ENCODE assay signal across 24 cellular contexts in genomic region chr14:72917420-72917819, GRCh38.
"Had no signal": no experiment of that assay in that cellular context is flagged by ENCODE, and none has a peak within 500 bp of the region (broad histone marks: within the 10 kb centered on the region; RNA-seq: fewer than 3 reads in every experiment).

No MANE protein-coding gene starts in this region.

- H3K9me3 ChIP-seq: heart right ventricle, left ventricle myocardium inferior, neutrophil, spleen, thyroid gland had no signal

- H3K4me3 Mint-ChIP-seq: activated CD4-positive, alpha-beta T cell treated with anti-CD3 and anti-CD28 coated beads, Interleukin-2, amount 10 ng/mL, durations not matched to agents 24 days and 14 days; activated CD8-positive, alpha-beta T cell treated with anti-CD3 and anti-CD28 coated beads for 36 hours; activated naive CD8-positive, alpha-beta T cell treated with anti-CD3 and anti-CD28 coated beads for 36 hours; activated T-helper 17 cell treated with anti-CD3 and anti-CD28 coated beads, Interleukin-2, amount 50 U/mL, for 72 hours; central memory CD8-positive, alpha-beta T cell; naive B cell; stimulated activated memory B cell treated with anti-CD40 and anti-IgM and Interleukin-4, amounts not matched to agents 10 μg/mL and 1 μg/mL and 100 μg/mL, for 72 hours had no signal

- H3K9ac ChIP-seq: parathyroid adenoma had no signal

- H3K36me3 ChIP-seq: brain microvascular endothelial cell, heart right ventricle, left ventricle myocardium inferior, neutrophil, spleen, thyroid gland had no signal

- H3K27ac Mint-ChIP-seq: activated CD4-positive, alpha-beta T cell treated with anti-CD3 and anti-CD28 coated beads, Interleukin-2, amount 10 ng/mL, durations not matched to agents 24 days and 14 days; activated CD8-positive, alpha-beta T cell treated with anti-CD3 and anti-CD28 coated beads for 36 hours; activated naive CD8-positive, alpha-beta T cell treated with anti-CD3 and anti-CD28 coated beads for 36 hours; activated T-helper 17 cell treated with anti-CD3 and anti-CD28 coated beads, Interleukin-2, amount 50 U/mL, for 72 hours; naive B cell; stimulated activated memory B cell treated with anti-CD40 and anti-IgM and Interleukin-4, amounts not matched to agents 10 μg/mL and 1 μg/mL and 100 μg/mL, for 72 hours had no signal

- H3K36me3 Mint-ChIP-seq: activated naive CD8-positive, alpha-beta T cell treated with anti-CD3 and anti-CD28 coated beads for 36 hours; naive B cell; stimulated activated memory B cell treated with anti-CD40 and anti-IgM and Interleukin-4, amounts not matched to agents 10 μg/mL and 1 μg/mL and 100 μg/mL, for 72 hours had no signal

- H3K27me3 Mint-ChIP-seq: stimulated activated memory B cell treated with anti-CD40 and anti-IgM and Interleukin-4, amounts not matched to agents 10 μg/mL and 1 μg/mL and 100 μg/mL, for 72 hours had no signal

- ATAC-seq: activated CD8-positive, alpha-beta T cell treated with anti-CD3 and anti-CD28 coated beads for 36 hours; activated T-helper 17 cell treated with anti-CD3 and anti-CD28 coated beads, Interleukin-2, amount 50 U/mL, for 72 hours; sciatic nerve; stimulated activated memory B cell treated with anti-CD40 and anti-IgM and Interleukin-4, amounts not matched to agents 10 μg/mL and 1 μg/mL and 100 μg/mL, for 72 hours had no signal

- H2AFZ ChIP-seq: parathyroid adenoma had no signal

- H3K4me1 ChIP-seq: heart right ventricle, left ventricle myocardium inferior, parathyroid adenoma, spleen had no signal

- H3K79me2 ChIP-seq: parathyroid adenoma had no signal

- H3K27ac ChIP-seq: brain microvascular endothelial cell, heart right ventricle, left ventricle myocardium inferior, neutrophil, parathyroid adenoma, spleen, thyroid gland had no signal

- DNase-seq: activated CD4-positive, alpha-beta T cell treated with anti-CD3 and anti-CD28 coated beads, Interleukin-2, amount 10 ng/mL, durations not matched to agents 24 days and 14 days; activated CD4-positive, CD25-positive, alpha-beta regulatory T cell; activated CD8-positive, alpha-beta T cell treated with anti-CD3 and anti-CD28 coated beads for 36 hours; activated naive CD4-positive, alpha-beta T cell; activated naive CD8-positive, alpha-beta T cell treated with anti-CD3 and anti-CD28 coated beads for 36 hours; activated T-cell treated with anti-CD3 and anti-CD28 coated beads, Interleukin-2, amount 50 U/mL, for 1 hour; amygdala; brain microvascular endothelial cell; heart right ventricle; left ventricle myocardium inferior; mammary epithelial cell; naive B cell; spleen; stimulated activated CD4-positive, alpha-beta T cell treated with anti-CD3 and anti-CD28 coated beads, Interleukin-4, amount 100 ng/mL, for 4 hours; T-helper 1 cell; T-helper 9 cell; thyroid gland had no signal

- H3K9me3 Mint-ChIP-seq: activated CD4-positive, alpha-beta T cell treated with anti-CD3 and anti-CD28 coated beads, Interleukin-2, amount 10 ng/mL, durations not matched to agents 24 days and 14 days; activated CD8-positive, alpha-beta T cell treated with anti-CD3 and anti-CD28 coated beads for 36 hours; activated naive CD8-positive, alpha-beta T cell treated with anti-CD3 and anti-CD28 coated beads for 36 hours; activated T-helper 17 cell treated with anti-CD3 and anti-CD28 coated beads, Interleukin-2, amount 50 U/mL, for 72 hours; central memory CD8-positive, alpha-beta T cell; naive B cell; stimulated activated memory B cell treated with anti-CD40 and anti-IgM and Interleukin-4, amounts not matched to agents 10 μg/mL and 1 μg/mL and 100 μg/mL, for 72 hours had no signal

- H3K4me3 ChIP-seq: coronary artery, heart right ventricle, left ventricle myocardium inferior, spleen, thyroid gland had no signal

- H3K27me3 ChIP-seq: brain microvascular endothelial cell, thyroid gland had no signal

- H3K4me1 Mint-ChIP-seq: activated naive CD8-positive, alpha-beta T cell treated with anti-CD3 and anti-CD28 coated beads for 36 hours; activated T-helper 17 cell treated with anti-CD3 and anti-CD28 coated beads, Interleukin-2, amount 50 U/mL, for 72 hours; central memory CD8-positive, alpha-beta T cell; naive B cell; stimulated activated memory B cell treated with anti-CD40 and anti-IgM and Interleukin-4, amounts not matched to agents 10 μg/mL and 1 μg/mL and 100 μg/mL, for 72 hours had no signal
